8 cellular contexts compared by ENCODE assay signal in genomic region chr20:62805365-62805710, GRCh38. TPM values are rescaled to one million over a fixed set of nuclear protein-coding genes. Genes with fewer than 3 reads are reported as not detected.
DNase-seq lines count a peak whose midpoint lies in the region; ATAC-seq and TF ChIP-seq lines count a peak whose summit lies in the region.

No MANE protein-coding gene starts in this region.

- peaks cover 17% of the 10 kb centered on the region for H3K36me3 Mint-ChIP-seq in activated CD4-positive, alpha-beta T cell treated with anti-CD3 and anti-CD28 coated beads for 36 hours (ENCODE audit: low read depth)
- H3K36me3 Mint-ChIP-seq in endodermal cell (ENCODE audit: low read depth) (peaks cover 8% of the 10 kb centered on the region), nephron (ENCODE audit: low read depth) (peaks cover 11% of the 10 kb centered on the region)

- H4K20me1 ChIP-seq in PC-3 (ENCODE audit: low read length): peaks cover 14% of the 10 kb centered on the region

- H3K4me1 ChIP-seq in PC-3 (ENCODE audit: insufficient read depth, low read length): peaks cover 20% of the 10 kb centered on the region
- no peaks in the 10 kb centered on the region for H3K4me1 ChIP-seq in endodermal cell (ENCODE audit: control insufficient read depth, insufficient read depth, low read length)

- CTCF ChIA-PET in activated CD4-positive, alpha-beta T cell treated with anti-CD3 and anti-CD28 coated beads for 36 hours (lab: Charles Lee): interaction anchor here (0.6 to 1.2 kb wide), 2 partner anchors 125 to 131 kb away, joined by 3 to 4 read pairs; no protein-coding TSS in a partner anchor
- CTCF ChIA-PET in PC-3 (lab: Charles Lee): no interaction called here

- H3K79me2 ChIP-seq in PC-3 (ENCODE audit: low read length): peaks cover 32% of the 10 kb centered on the region

- peak; percentile 27 for ATAC-seq in activated CD4-positive, alpha-beta T cell treated with anti-CD3 and anti-CD28 coated beads for 36 hours
- ATAC-seq in PC-3 (peak; percentile 27), HG02852 (IDR thresholded peaks at IDR 0.05; ENCODE audit: unreplicated experiment) (no peak), HG03460 (IDR thresholded peaks at IDR 0.05; ENCODE audit: unreplicated experiment) (no peak)

- peak overlapping the region; percentile 99 for H3K4me2 ChIP-seq in PC-3 (ENCODE audit: low read length)

- H3K4me3 Mint-ChIP-seq in activated CD4-positive, alpha-beta T cell treated with anti-CD3 and anti-CD28 coated beads for 36 hours: peak overlapping the region; percentile 78
- H3K4me3 Mint-ChIP-seq in endodermal cell (peak overlapping the region; percentile 74), nephron (peak overlapping the region; percentile 79 to 83 (median 81))

- no peak overlapping the region for H3K27ac ChIP-seq in PC-3 (ENCODE audit: low read length)
- no peak overlapping the region for H3K27ac ChIP-seq in endodermal cell (ENCODE audit: low read depth, low read length)

- intact Hi-C loops in activated CD4-positive, alpha-beta T cell treated with anti-CD3 and anti-CD28 coated beads for 36 hours (cut with DNase I, micrococcal nuclease): loop anchor here (2.0 to 5.0 kb wide), 2 partner anchors 57 to 303 kb away; no protein-coding TSS in a partner anchor
- intact Hi-C loops in PC-3 (cut with micrococcal nuclease): no loop called here

- no peaks in the 10 kb centered on the region for H3F3A ChIP-seq in PC-3 (ENCODE audit: low read length, unreplicated experiment)

- H3K36me3 ChIP-seq in PC-3 (ENCODE audit: low read depth, low read length): peaks cover 25% of the 10 kb centered on the region
- peaks cover 30% of the 10 kb centered on the region for H3K36me3 ChIP-seq in endodermal cell (ENCODE audit: control insufficient read depth, insufficient read depth, low read length)

- peaks cover 21% of the 10 kb centered on the region for H3K4me1 Mint-ChIP-seq in activated CD4-positive, alpha-beta T cell treated with anti-CD3 and anti-CD28 coated beads for 36 hours
- H3K4me1 Mint-ChIP-seq in endodermal cell: no peaks in the 10 kb centered on the region
- H3K4me1 Mint-ChIP-seq in nephron: peaks cover 14% of the 10 kb centered on the region

- peak overlapping the region; percentile 31 for H3K27ac Mint-ChIP-seq in activated CD4-positive, alpha-beta T cell treated with anti-CD3 and anti-CD28 coated beads for 36 hours
- no peak overlapping the region for H3K27ac Mint-ChIP-seq in endodermal cell
- H3K27ac Mint-ChIP-seq in nephron: no peak overlapping the region

- no TSS peak for BruUV-seq in PC-3 (replicated peaks; lab: Mats Ljungman, UMichigan)

- H2AFZ ChIP-seq in PC-3 (ENCODE audit: low read length): peak overlapping the region; percentile 61; the same call in 1 of the 2 replicates

- H3K9me3 ChIP-seq in PC-3 (ENCODE audit: low read length) (no peaks in the 10 kb centered on the region), endodermal cell (ENCODE audit: control insufficient read depth, low read length) (no peaks in the 10 kb centered on the region)

- no peaks in the 10 kb centered on the region for H3K9me2 ChIP-seq in PC-3 (replicated peaks; ENCODE audit: low read length)

- TF ChIP-seq CTCF in PC-3 (conservative IDR thresholded peaks at IDR 0.05; ENCODE audit: low read depth, low read length) (no peak), endodermal cell (conservative IDR thresholded peaks at IDR 0.05) (no peak), nephron (IDR thresholded peaks at IDR 0.05; ENCODE audit: unreplicated experiment in 3 of 3) (no peak)

- peak overlapping the region; percentile 96 for H3K4me3 ChIP-seq in PC-3 (ENCODE audit: low read length)
- H3K4me3 ChIP-seq in endodermal cell (ENCODE audit: low read length): peak overlapping the region; percentile 78

- H3K9me3 Mint-ChIP-seq in activated CD4-positive, alpha-beta T cell treated with anti-CD3 and anti-CD28 coated beads for 36 hours (ENCODE audit: low read depth): no peaks in the 10 kb centered on the region
- H3K9me3 Mint-ChIP-seq in endodermal cell: no peaks in the 10 kb centered on the region
- H3K9me3 Mint-ChIP-seq in nephron: no peaks in the 10 kb centered on the region

- H3K9ac ChIP-seq in PC-3 (ENCODE audit: low read length) (peak overlapping the region; percentile 95), endodermal cell (ENCODE audit: extremely low read depth, low read length, poor library complexity, severe bottlenecking) (no peak overlapping the region)

- POLR2A ChIA-PET in activated CD4-positive, alpha-beta T cell treated with anti-CD3 and anti-CD28 coated beads for 36 hours (lab: Charles Lee): interaction anchor here (0.6 kb wide), 1 partner anchor 112 kb away, joined by 3 read pairs; no protein-coding TSS in a partner anchor
- POLR2A ChIA-PET in PC-3 (lab: Charles Lee; ENCODE audit: unreplicated experiment): interaction anchor here (0.9 kb wide), 1 partner anchor 177 kb away, joined by 3 read pairs; no protein-coding TSS in a partner anchor

- WGBS in endodermal cell (ENCODE audit: insufficient coverage in 1 of 2, insufficient read length in 1 of 2), 2 experiments: 1 to 2% methylated on average over 13 to 32 of the region's 32 CpGs

- H3K27me3 Mint-ChIP-seq in activated CD4-positive, alpha-beta T cell treated with anti-CD3 and anti-CD28 coated beads for 36 hours: no peaks in the 10 kb centered on the region
- H3K27me3 Mint-ChIP-seq in endodermal cell (ENCODE audit: insufficient read depth) (peaks cover 4% of the 10 kb centered on the region), nephron (ENCODE audit: low read depth) (peaks cover 10% of the 10 kb centered on the region)

- H3K27me3 ChIP-seq in PC-3 (ENCODE audit: low read length) (no peaks in the 10 kb centered on the region), endodermal cell (ENCODE audit: control insufficient read depth, insufficient read depth, low read length, poor library complexity, severe bottlenecking) (no peaks in the 10 kb centered on the region)

- peak; percentile 63 for DNase-seq in activated CD4-positive, alpha-beta T cell treated with anti-CD3 and anti-CD28 coated beads for 36 hours
- DNase-seq in activated CD4-positive, alpha-beta T cell treated with anti-CD3 and anti-CD28 coated beads, Interleukin-2, amount 50 U/mL, for 48 hours: no peak
- DNase-seq in PC-3 (peak; percentile 20), endodermal cell (peak; percentile 69), retina (no peak)

RNA-seq across cellular contexts. Expression of gene OGFR, which starts 0.7 kb away (rescaled TPM):
- total RNA-seq in activated CD4-positive, alpha-beta T cell treated with anti-CD3 and anti-CD28 coated beads for 36 hours: 10 to 100 TPM; 43.8 to 44.7 TPM
- 78.9 and 112 TPM in 2 replicates for total RNA-seq in PC-3 (2014; rRNA removed)
- total RNA-seq in endodermal cell: 10 to 100 TPM; 28.1 to 28.5 TPM
- polyA plus RNA-seq in endodermal cell (2013, experiment 1 of 2): 23.9 TPM
- 19.5 TPM for polyA plus RNA-seq in endodermal cell (2013, experiment 2 of 2)

RNA-seq across cellular contexts. Expression of gene MRGBP, which starts 9.1 kb away (rescaled TPM):
- total RNA-seq in activated CD4-positive, alpha-beta T cell treated with anti-CD3 and anti-CD28 coated beads for 36 hours: 10 to 100 TPM; 14.5 to 15.0 TPM
- total RNA-seq in PC-3 (2014; rRNA removed) (48.8 and 56.3 TPM in 2 replicates), endodermal cell (10 to 100 TPM; 14.3 to 18.7 TPM)
- 18.3 TPM for polyA plus RNA-seq in endodermal cell (2013, experiment 1 of 2)
- polyA plus RNA-seq in endodermal cell (2013, experiment 2 of 2): 18.5 TPM

RNA-seq across cellular contexts. Expression of gene COL9A3, which starts 11.5 kb away (rescaled TPM):
- not detected for total RNA-seq in activated CD4-positive, alpha-beta T cell treated with anti-CD3 and anti-CD28 coated beads for 36 hours
- 14.3 and 17.7 TPM in 2 replicates for total RNA-seq in PC-3 (2014; rRNA removed)
- total RNA-seq in endodermal cell: 100 to 1,000 TPM in 1 of 2 donors, 10 to 100 TPM in 1; 48.9 to 133 TPM
- polyA plus RNA-seq in endodermal cell (2013, experiment 1 of 2): 71.6 TPM
- 66.6 TPM for polyA plus RNA-seq in endodermal cell (2013, experiment 2 of 2)

RNA-seq across cellular contexts. Expression of gene TCFL5, which starts 56.3 kb away (rescaled TPM):
- total RNA-seq in activated CD4-positive, alpha-beta T cell treated with anti-CD3 and anti-CD28 coated beads for 36 hours: 1 to 10 TPM; 5.2 to 6.6 TPM
- 15.8 and 21.7 TPM in 2 replicates for total RNA-seq in PC-3 (2014; rRNA removed)
- 10 to 100 TPM; 15.8 to 17.4 TPM for total RNA-seq in endodermal cell
- 21.1 TPM for polyA plus RNA-seq in endodermal cell (2013, experiment 1 of 2)
- 22.4 TPM for polyA plus RNA-seq in endodermal cell (2013, experiment 2 of 2)

Comparison
In these comparisons a context has a peak if more than half of its experiments do, and no peak if none do; other contexts are left out.
1. DNase-seq: peak in activated CD4-positive, alpha-beta T cell treated with anti-CD3 and anti-CD28 coated beads for 36 hours (single experiment), PC-3 (single experiment) and endodermal cell (single experiment); none in activated CD4-positive, alpha-beta T cell treated with anti-CD3 and anti-CD28 coated beads, Interleukin-2, amount 50 U/mL, for 48 hours (0 of 2) and retina (single experiment).
2. ATAC-seq: peak in activated CD4-positive, alpha-beta T cell treated with anti-CD3 and anti-CD28 coated beads for 36 hours (single experiment) and PC-3 (single experiment); none in HG02852 (single experiment) and HG03460 (single experiment).
3. RNA of gene COL9A3, which starts 11.5 kb away (total RNA-seq): 48.9 to 133 TPM in endodermal cell and 14.3 to 17.7 TPM in PC-3; not detected in activated CD4-positive, alpha-beta T cell treated with anti-CD3 and anti-CD28 coated beads for 36 hours; every median in the first group is over 10 times any median in the second.
4. Peak in every context shown above with its lines, with median percentiles within 50 percentile points of each other: H3K4me3 Mint-ChIP-seq.